ENCODE assay signal across 28 cellular contexts in genomic region chr20:42978184-42978974, GRCh38.
"Had no signal": no experiment of that assay in that cellular context is flagged by ENCODE, and none has a peak within 500 bp of the region (broad histone marks: within the 10 kb centered on the region; RNA-seq: fewer than 3 reads in every experiment).

No MANE protein-coding gene starts in this region.

- H3K4me1 Mint-ChIP-seq: natural killer cell; nephron; stimulated activated effector memory CD8-positive, alpha-beta T cell treated with anti-CD3 and anti-CD28 coated beads, Interleukin-12 subunit alpha, Interleukin-12 subunit beta, amount 100 ng/mL, for 72 hours; stimulated activated naive B cell treated with anti-CD40 and anti-IgM and Interleukin-4, amounts not matched to agents 10 μg/mL and 1 μg/mL and 100 μg/mL, for 72 hours had no signal

- H3K79me2 ChIP-seq: parathyroid adenoma had no signal

- FAIRE-seq: urothelium cell line had no signal

- H2AFZ ChIP-seq: neural progenitor cell, parathyroid adenoma had no signal

- H3K36me3 ChIP-seq: neural progenitor cell, ovary, right lobe of liver, sigmoid colon, stomach, thoracic aorta, thyroid gland, tibial nerve, upper lobe of left lung, vagina had no signal

- H3K27me3 ChIP-seq: ovary, right lobe of liver, sigmoid colon, stomach, thyroid gland, tibial nerve, upper lobe of left lung, vagina had no signal

- H3K4me2 ChIP-seq: neural progenitor cell had no signal

- H3K36me3 Mint-ChIP-seq: natural killer cell; neural progenitor cell; stimulated activated effector memory CD8-positive, alpha-beta T cell treated with anti-CD3 and anti-CD28 coated beads, Interleukin-12 subunit alpha, Interleukin-12 subunit beta, amount 100 ng/mL, for 72 hours; stimulated activated naive B cell treated with anti-CD40 and anti-IgM and Interleukin-4, amounts not matched to agents 10 μg/mL and 1 μg/mL and 100 μg/mL, for 72 hours had no signal

- H3K9me3 ChIP-seq: ovary, right lobe of liver, sigmoid colon, stomach, thoracic aorta, thyroid gland, upper lobe of left lung, vagina had no signal

- H3K9ac ChIP-seq: neural progenitor cell, parathyroid adenoma had no signal

- H3K27ac ChIP-seq: neural progenitor cell, ovary, parathyroid adenoma, right lobe of liver, sigmoid colon, stomach, thoracic aorta, thyroid gland, tibial nerve, upper lobe of left lung, vagina had no signal

- H3K4me1 ChIP-seq: neural progenitor cell, right lobe of liver, sigmoid colon, stomach, thyroid gland, tibial nerve, upper lobe of left lung, vagina had no signal

- H3K27ac Mint-ChIP-seq: natural killer cell; nephron; neural progenitor cell; stimulated activated effector memory CD8-positive, alpha-beta T cell treated with anti-CD3 and anti-CD28 coated beads, Interleukin-12 subunit alpha, Interleukin-12 subunit beta, amount 100 ng/mL, for 72 hours; stimulated activated naive B cell treated with anti-CD40 and anti-IgM and Interleukin-4, amounts not matched to agents 10 μg/mL and 1 μg/mL and 100 μg/mL, for 72 hours; stimulated activated naive CD8-positive, alpha-beta T cell treated with anti-CD3 and anti-CD28 coated beads, Interleukin-15, Interleukin-2, amounts not matched to agents 100 ng/mL and 50 ng/mL, for 24 hours had no signal

- DNase-seq: natural killer cell; occipital lobe; ovary; posterior cingulate gyrus; right cardiac atrium; right lobe of liver; sigmoid colon; small intestine; stimulated activated CD4-positive, alpha-beta T cell treated with anti-CD3 and anti-CD28 coated beads, Interleukin-15, amount 100 ng/mL, for 24 hours; stimulated activated CD4-positive, alpha-beta T cell treated with anti-CD3 and anti-CD28 coated beads, Interleukin-2, amount 100 ng/mL, for 24 hours; stimulated activated CD4-positive, alpha-beta T cell treated with anti-CD3 and anti-CD28 coated beads, Interleukin-2, amount 100 ng/mL, for 48 hours; stimulated activated CD4-positive, alpha-beta T cell treated with anti-CD3 and anti-CD28 coated beads, Interleukin-4, amount 100 ng/mL, for 24 hours; stimulated activated naive B cell treated with anti-CD40 and anti-IgM and Interleukin-4, amounts not matched to agents 10 μg/mL and 1 μg/mL and 100 μg/mL, for 72 hours; stimulated activated naive CD4-positive, alpha-beta T cell treated with Interleukin-2 at 50 U/mL for 16 hours; stomach; thyroid gland; trophoblast cell; upper lobe of left lung had no signal

- H3K27me3 Mint-ChIP-seq: progenitor cell of endocrine pancreas; stimulated activated naive B cell treated with anti-CD40 and anti-IgM and Interleukin-4, amounts not matched to agents 10 μg/mL and 1 μg/mL and 100 μg/mL, for 72 hours; stimulated activated naive CD8-positive, alpha-beta T cell treated with anti-CD3 and anti-CD28 coated beads, Interleukin-15, Interleukin-2, amounts not matched to agents 100 ng/mL and 50 ng/mL, for 24 hours had no signal

- H3K4me3 Mint-ChIP-seq: natural killer cell; nephron; neural progenitor cell; stimulated activated effector memory CD8-positive, alpha-beta T cell treated with anti-CD3 and anti-CD28 coated beads, Interleukin-12 subunit alpha, Interleukin-12 subunit beta, amount 100 ng/mL, for 72 hours; stimulated activated naive B cell treated with anti-CD40 and anti-IgM and Interleukin-4, amounts not matched to agents 10 μg/mL and 1 μg/mL and 100 μg/mL, for 72 hours; stimulated activated naive CD8-positive, alpha-beta T cell treated with anti-CD3 and anti-CD28 coated beads, Interleukin-15, Interleukin-2, amounts not matched to agents 100 ng/mL and 50 ng/mL, for 24 hours had no signal

- H3K9me3 Mint-ChIP-seq: natural killer cell; stimulated activated naive CD8-positive, alpha-beta T cell treated with anti-CD3 and anti-CD28 coated beads, Interleukin-15, Interleukin-2, amounts not matched to agents 100 ng/mL and 50 ng/mL, for 24 hours had no signal

- H3K4me3 ChIP-seq: neural progenitor cell, ovary, right lobe of liver, sigmoid colon, stomach, thoracic aorta, thyroid gland, tibial nerve, upper lobe of left lung, vagina had no signal

- ATAC-seq: natural killer cell; right cardiac atrium; right lobe of liver; stimulated activated effector memory CD8-positive, alpha-beta T cell treated with anti-CD3 and anti-CD28 coated beads, Interleukin-12 subunit alpha, Interleukin-12 subunit beta, amount 100 ng/mL, for 72 hours; stimulated activated naive B cell treated with anti-CD40 and anti-IgM and Interleukin-4, amounts not matched to agents 10 μg/mL and 1 μg/mL and 100 μg/mL, for 72 hours had no signal
